ENCODE assay signal across 9 cellular contexts in the genomic region with DNA sequence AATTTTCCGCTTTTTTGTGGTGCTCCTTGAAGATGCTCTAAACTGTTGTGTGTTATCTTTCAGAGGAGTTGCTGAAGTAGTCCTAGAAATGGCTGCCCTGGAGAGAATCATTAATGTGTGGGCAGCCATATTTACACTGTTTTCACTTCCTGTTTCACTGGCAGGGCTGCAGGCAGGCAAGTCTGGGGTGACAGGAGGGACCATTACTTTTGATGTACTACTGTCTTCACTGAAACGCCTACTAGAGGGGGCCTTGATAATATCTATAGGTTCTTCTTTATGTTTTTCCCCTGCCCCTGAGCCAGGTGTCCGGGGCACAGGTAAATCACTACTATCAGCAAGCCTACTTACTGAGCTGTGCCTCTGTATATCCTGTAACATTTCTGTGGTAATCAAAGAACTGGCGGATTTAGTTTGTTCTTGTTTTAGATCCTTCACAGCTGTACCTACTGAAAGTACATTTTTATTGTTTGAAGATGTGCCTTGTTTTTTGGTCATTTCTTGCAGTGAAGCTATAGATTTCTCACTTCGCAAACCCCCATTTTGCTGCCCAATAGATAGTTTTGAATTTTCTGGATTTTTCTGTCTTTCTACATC. TPM values are rescaled to one million over a fixed set of nuclear protein-coding genes. Genes with fewer than 3 reads are reported as not detected.
A peak's percentile ranks its signal among the peaks of the same experiment; 100 is the strongest.
DNase-seq lines count a peak whose midpoint lies in the region; ATAC-seq and TF ChIP-seq lines count a peak whose summit lies in the region.
"Had no signal": no experiment of that assay in that cellular context is flagged by ENCODE, and none has a peak within 500 bp of the region (broad histone marks: within the 10 kb centered on the region; RNA-seq: fewer than 3 reads in every experiment).

No MANE protein-coding gene starts in this region.

- H3K36me3 Mint-ChIP-seq in activated CD4-positive, alpha-beta memory T cell treated with anti-CD3 and anti-CD28 coated beads, Interleukin-2, amount 10 ng/mL, durations not matched to agents 7 days and 5 days (ENCODE audit: low read depth), result peaks cover 45% of the 10 kb centered on the region
- peaks cover 29% of the 10 kb centered on the region for H3K36me3 Mint-ChIP-seq in osteocyte (ENCODE audit: unreplicated experiment)
- H3K36me3 Mint-ChIP-seq in HFFc6 (ENCODE audit: low read depth), result peaks cover 8% of the 10 kb centered on the region; the same call in 1 of the 2 replicates

- peaks cover 13% of the 10 kb centered on the region for H3K4me1 Mint-ChIP-seq in activated CD4-positive, alpha-beta memory T cell treated with anti-CD3 and anti-CD28 coated beads, Interleukin-2, amount 10 ng/mL, durations not matched to agents 7 days and 5 days
- H3K4me1 Mint-ChIP-seq in osteocyte (ENCODE audit: unreplicated experiment), result peaks cover 11% of the 10 kb centered on the region
- H3K4me1 Mint-ChIP-seq in HFFc6 (ENCODE audit: low read depth), result no peaks in the 10 kb centered on the region

- no peak overlapping the region for H3K4me3 Mint-ChIP-seq in activated CD4-positive, alpha-beta memory T cell treated with anti-CD3 and anti-CD28 coated beads, Interleukin-2, amount 10 ng/mL, durations not matched to agents 7 days and 5 days
- H3K4me3 Mint-ChIP-seq in osteocyte (ENCODE audit: unreplicated experiment) (no peak overlapping the region), HFFc6 (no peak overlapping the region)

- DNase-seq in GM12865 (ENCODE audit: low read depth) (peak; percentile 64), NK-92 (lab: John Stamatoyannopoulos, UW; ENCODE audit: unreplicated experiment) (no peak), osteocyte (ENCODE audit: extremely low spot score, unreplicated experiment) (no peak), substantia nigra (lab: John Stamatoyannopoulos, UW) (no peak), HFFc6 (no peak)
- DNase-seq in activated CD4-positive, alpha-beta memory T cell treated with anti-CD3 and anti-CD28 coated beads, Interleukin-2, amount 10 ng/mL, durations not matched to agents 7 days and 5 days, result no peak
- DNase-seq: NCI-H526 had no signal

- ATAC-seq in GM19463 (IDR thresholded peaks at IDR 0.05; ENCODE audit: unreplicated experiment), result peak; percentile 100
- peak; percentile 99 for ATAC-seq in HG03139 (IDR thresholded peaks at IDR 0.05; ENCODE audit: unreplicated experiment)

- peak overlapping the region; percentile 48 for H3K27ac Mint-ChIP-seq in activated CD4-positive, alpha-beta memory T cell treated with anti-CD3 and anti-CD28 coated beads, Interleukin-2, amount 10 ng/mL, durations not matched to agents 7 days and 5 days
- H3K27ac Mint-ChIP-seq in osteocyte (ENCODE audit: unreplicated experiment), result no peak overlapping the region
- no peak overlapping the region for H3K27ac Mint-ChIP-seq in HFFc6

- TF ChIP-seq CTCF in GM12865 (IDR thresholded peaks at IDR 0.05; ENCODE audit: insufficient read depth, low read depth, low read length, missing control alignments), result no peak
- TF ChIP-seq CTCF in osteocyte (IDR thresholded peaks at IDR 0.05), result no peak
- TF ChIP-seq CTCF in HFFc6 (IDR thresholded peaks at IDR 0.05), result no peak

- H3K9me3 Mint-ChIP-seq in activated CD4-positive, alpha-beta memory T cell treated with anti-CD3 and anti-CD28 coated beads, Interleukin-2, amount 10 ng/mL, durations not matched to agents 7 days and 5 days, result no peaks in the 10 kb centered on the region
- no peaks in the 10 kb centered on the region for H3K9me3 Mint-ChIP-seq in osteocyte (ENCODE audit: unreplicated experiment)
- H3K9me3 Mint-ChIP-seq in HFFc6, result no peaks in the 10 kb centered on the region

- H3K27me3 Mint-ChIP-seq in activated CD4-positive, alpha-beta memory T cell treated with anti-CD3 and anti-CD28 coated beads, Interleukin-2, amount 10 ng/mL, durations not matched to agents 7 days and 5 days, result no peaks in the 10 kb centered on the region
- no peaks in the 10 kb centered on the region for H3K27me3 Mint-ChIP-seq in osteocyte (ENCODE audit: unreplicated experiment)
- no peaks in the 10 kb centered on the region for H3K27me3 Mint-ChIP-seq in HFFc6 (ENCODE audit: insufficient read depth)

- POLR2A ChIA-PET in activated CD4-positive, alpha-beta memory T cell treated with anti-CD3 and anti-CD28 coated beads, Interleukin-2, amount 10 ng/mL, durations not matched to agents 7 days and 5 days (lab: Charles Lee), result interaction anchor here (1.0 to 1.3 kb wide), 3 partner anchors 42 to 61 kb away, joined by 3 read pairs; a partner anchor contains a TSS

- CTCF ChIA-PET in activated CD4-positive, alpha-beta memory T cell treated with anti-CD3 and anti-CD28 coated beads, Interleukin-2, amount 10 ng/mL, durations not matched to agents 7 days and 5 days (lab: Charles Lee), result interaction anchor here (1.3 kb wide), 1 partner anchor 39 kb away, joined by 3 read pairs; no protein-coding TSS in a partner anchor

- no peak overlapping the region for H3K4me3 ChIP-seq in GM12865 (ENCODE audit: low read depth, low read length)

- H3K27ac ChIP-seq in substantia nigra (ENCODE audit: low read depth, low read length, poor library complexity, severe bottlenecking), result no peak overlapping the region

RNA-seq across cellular contexts. Expression of a gene that starts 39.7 kb away (rescaled TPM):
- 10 to 100 TPM; 46.2 to 55.1 TPM for total RNA-seq in activated CD4-positive, alpha-beta memory T cell treated with anti-CD3 and anti-CD28 coated beads, Interleukin-2, amount 10 ng/mL, durations not matched to agents 7 days and 5 days
- total RNA-seq in osteocyte, result 54.0 and 55.6 TPM in 2 replicates
- 10 to 100 TPM; 60.0 to 67.4 (median 64.4) TPM for total RNA-seq in HFFc6 (2021; fragmentation: NEBNext Ultra II Directional; extraction: Animal tissue kit (Norgen Biotek cat#: 25700))
